ENCODE assay signal across 27 cellular contexts in genomic region chr2:159622966-159623365, GRCh38.
"Had no signal": no experiment of that assay in that cellular context is flagged by ENCODE, and none has a peak within 500 bp of the region (broad histone marks: within the 10 kb centered on the region; RNA-seq: fewer than 3 reads in every experiment).

No MANE protein-coding gene starts in this region.

- H3K27ac ChIP-seq: coronary artery, epithelial cell of prostate, esophagus squamous epithelium, gastrocnemius medialis, heart right ventricle, left lung, lower lobe of right lung had no signal

- FAIRE-seq: colon, endometrium, islet of Langerhans, keratinocyte had no signal

- ATAC-seq: effector memory CD8-positive, alpha-beta T cell; esophagus mucosa; gastrocnemius medialis; heart right ventricle; left cardiac atrium; left lung; left ventricle myocardium superior; lower lobe of right lung; mucosa of descending colon had no signal

- H3K4me1 Mint-ChIP-seq: naive B cell had no signal

- H3K27me3 ChIP-seq: esophagus squamous epithelium, gastrocnemius medialis, heart right ventricle, left lung had no signal

- H3K36me3 ChIP-seq: esophagus squamous epithelium, gastrocnemius medialis, heart right ventricle, left lung, lower lobe of right lung had no signal

- H3K9me3 Mint-ChIP-seq: effector memory CD8-positive, alpha-beta T cell had no signal

- H3K4me3 ChIP-seq: coronary artery, esophagus squamous epithelium, gastrocnemius medialis, heart right ventricle, left lung, lower lobe of right lung, mucosa of descending colon had no signal

- H3K9me3 ChIP-seq: esophagus squamous epithelium, gastrocnemius medialis, left lung, lower lobe of right lung, mucosa of descending colon had no signal

- H3K27me3 Mint-ChIP-seq: effector memory CD8-positive, alpha-beta T cell; naive B cell had no signal

- H3K27ac Mint-ChIP-seq: effector memory CD8-positive, alpha-beta T cell; endodermal cell; naive B cell had no signal

- H3K4me3 Mint-ChIP-seq: effector memory CD8-positive, alpha-beta T cell; endodermal cell; mesothelial cell of epicardium; naive B cell had no signal

- H3K36me3 Mint-ChIP-seq: naive B cell had no signal

- DNase-seq: effector CD8-positive, alpha-beta T cell; effector memory CD8-positive, alpha-beta T cell; endodermal cell; erythroblast; esophagus squamous epithelium; foreskin fibroblast; foreskin melanocyte; gastrocnemius medialis; glutamatergic neuron; head of caudate nucleus; heart right ventricle; hippocampal formation; left cardiac atrium; left lung; left ventricle myocardium superior; lower lobe of right lung; mesenchymal stem cell; mucosa of descending colon; naive B cell had no signal
